ENCODE assay signal across 1 cellular context in the genomic region with DNA sequence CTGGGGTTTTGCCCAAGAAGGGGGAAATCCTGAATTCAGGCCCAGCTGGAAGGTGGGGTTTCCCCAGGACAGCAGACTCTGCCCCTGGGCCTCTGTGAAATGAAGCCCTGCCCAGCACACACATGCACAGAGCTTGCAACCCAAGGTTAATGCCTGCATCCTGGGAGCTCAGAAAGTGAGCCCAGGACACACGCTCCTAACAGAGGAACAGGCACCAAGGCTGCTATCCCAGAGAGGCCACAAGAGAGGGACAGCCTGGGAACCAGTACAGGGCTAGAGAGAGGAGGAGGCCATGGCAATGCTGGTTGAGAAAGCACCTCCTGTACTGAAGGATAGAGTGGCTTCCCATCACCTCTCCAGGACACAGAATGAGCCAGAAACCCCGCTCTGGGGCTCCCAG.
TF ChIP-seq lines count a peak whose summit lies in the region.

No MANE protein-coding gene starts in this region.

TF ChIP-seq in SK-N-SH, 30 proteins besides CTCF, POLR2A, EP300 and RAD21 (continued from another document):
- TF ChIP-seq, protein P1, sequence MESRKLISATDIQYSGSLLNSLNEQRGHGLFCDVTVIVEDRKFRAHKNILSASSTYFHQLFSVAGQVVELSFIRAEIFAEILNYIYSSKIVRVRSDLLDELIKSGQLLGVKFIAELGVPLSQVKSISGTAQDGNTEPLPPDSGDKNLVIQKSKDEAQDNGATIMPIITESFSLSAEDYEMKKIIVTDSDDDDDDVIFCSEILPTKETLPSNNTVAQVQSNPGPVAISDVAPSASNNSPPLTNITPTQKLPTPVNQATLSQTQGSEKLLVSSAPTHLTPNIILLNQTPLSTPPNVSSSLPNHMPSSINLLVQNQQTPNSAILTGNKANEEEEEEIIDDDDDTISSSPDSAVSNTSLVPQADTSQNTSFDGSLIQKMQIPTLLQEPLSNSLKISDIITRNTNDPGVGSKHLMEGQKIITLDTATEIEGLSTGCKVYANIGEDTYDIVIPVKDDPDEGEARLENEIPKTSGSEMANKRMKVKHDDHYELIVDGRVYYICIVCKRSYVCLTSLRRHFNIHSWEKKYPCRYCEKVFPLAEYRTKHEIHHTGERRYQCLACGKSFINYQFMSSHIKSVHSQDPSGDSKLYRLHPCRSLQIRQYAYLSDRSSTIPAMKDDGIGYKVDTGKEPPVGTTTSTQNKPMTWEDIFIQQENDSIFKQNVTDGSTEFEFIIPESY (IDR thresholded peaks at IDR 0.05; ENCODE audit: borderline replicate concordance, low read depth), result no peak
- TF ChIP-seq, protein P2, sequence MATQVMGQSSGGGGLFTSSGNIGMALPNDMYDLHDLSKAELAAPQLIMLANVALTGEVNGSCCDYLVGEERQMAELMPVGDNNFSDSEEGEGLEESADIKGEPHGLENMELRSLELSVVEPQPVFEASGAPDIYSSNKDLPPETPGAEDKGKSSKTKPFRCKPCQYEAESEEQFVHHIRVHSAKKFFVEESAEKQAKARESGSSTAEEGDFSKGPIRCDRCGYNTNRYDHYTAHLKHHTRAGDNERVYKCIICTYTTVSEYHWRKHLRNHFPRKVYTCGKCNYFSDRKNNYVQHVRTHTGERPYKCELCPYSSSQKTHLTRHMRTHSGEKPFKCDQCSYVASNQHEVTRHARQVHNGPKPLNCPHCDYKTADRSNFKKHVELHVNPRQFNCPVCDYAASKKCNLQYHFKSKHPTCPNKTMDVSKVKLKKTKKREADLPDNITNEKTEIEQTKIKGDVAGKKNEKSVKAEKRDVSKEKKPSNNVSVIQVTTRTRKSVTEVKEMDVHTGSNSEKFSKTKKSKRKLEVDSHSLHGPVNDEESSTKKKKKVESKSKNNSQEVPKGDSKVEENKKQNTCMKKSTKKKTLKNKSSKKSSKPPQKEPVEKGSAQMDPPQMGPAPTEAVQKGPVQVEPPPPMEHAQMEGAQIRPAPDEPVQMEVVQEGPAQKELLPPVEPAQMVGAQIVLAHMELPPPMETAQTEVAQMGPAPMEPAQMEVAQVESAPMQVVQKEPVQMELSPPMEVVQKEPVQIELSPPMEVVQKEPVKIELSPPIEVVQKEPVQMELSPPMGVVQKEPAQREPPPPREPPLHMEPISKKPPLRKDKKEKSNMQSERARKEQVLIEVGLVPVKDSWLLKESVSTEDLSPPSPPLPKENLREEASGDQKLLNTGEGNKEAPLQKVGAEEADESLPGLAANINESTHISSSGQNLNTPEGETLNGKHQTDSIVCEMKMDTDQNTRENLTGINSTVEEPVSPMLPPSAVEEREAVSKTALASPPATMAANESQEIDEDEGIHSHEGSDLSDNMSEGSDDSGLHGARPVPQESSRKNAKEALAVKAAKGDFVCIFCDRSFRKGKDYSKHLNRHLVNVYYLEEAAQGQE (IDR thresholded peaks at IDR 0.05; ENCODE audit: low read depth, low read length), result no peak
- TF ChIP-seq FOXJ3 (CRISPR knock-in tag; IDR thresholded peaks at IDR 0.05) (no peak), SMC3 (IDR thresholded peaks at IDR 0.05; ENCODE audit: low read depth, low read length) (no peak), TEAD4 (IDR thresholded peaks at IDR 0.05; ENCODE audit: borderline replicate concordance, insufficient read depth) (no peak), MEF2A (IDR thresholded peaks at IDR 0.05; ENCODE audit: borderline replicate concordance, low read depth) (no peak), GATA2 (CRISPR knock-in tag; IDR thresholded peaks at IDR 0.05) (no peak), RXRA (IDR thresholded peaks at IDR 0.05; ENCODE audit: borderline replicate concordance, low read depth) (no peak), SIN3A (IDR thresholded peaks at IDR 0.05; ENCODE audit: borderline replicate concordance, low read depth, low read length) (no peak), NRF1 (IDR thresholded peaks at IDR 0.05; ENCODE audit: low read depth, low read length) (no peak), RFX5 (IDR thresholded peaks at IDR 0.05; ENCODE audit: low read length) (no peak), YY1 (IDR thresholded peaks at IDR 0.05; ENCODE audit: low read depth) (no peak)
- TF ChIP-seq, protein P3, sequence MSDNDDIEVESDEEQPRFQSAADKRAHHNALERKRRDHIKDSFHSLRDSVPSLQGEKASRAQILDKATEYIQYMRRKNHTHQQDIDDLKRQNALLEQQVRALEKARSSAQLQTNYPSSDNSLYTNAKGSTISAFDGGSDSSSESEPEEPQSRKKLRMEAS (IDR thresholded peaks at IDR 0.05; ENCODE audit: low read depth), result no peak
- TF ChIP-seq, protein P4, sequence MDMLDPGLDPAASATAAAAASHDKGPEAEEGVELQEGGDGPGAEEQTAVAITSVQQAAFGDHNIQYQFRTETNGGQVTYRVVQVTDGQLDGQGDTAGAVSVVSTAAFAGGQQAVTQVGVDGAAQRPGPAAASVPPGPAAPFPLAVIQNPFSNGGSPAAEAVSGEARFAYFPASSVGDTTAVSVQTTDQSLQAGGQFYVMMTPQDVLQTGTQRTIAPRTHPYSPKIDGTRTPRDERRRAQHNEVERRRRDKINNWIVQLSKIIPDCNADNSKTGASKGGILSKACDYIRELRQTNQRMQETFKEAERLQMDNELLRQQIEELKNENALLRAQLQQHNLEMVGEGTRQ (IDR thresholded peaks at IDR 0.05; ENCODE audit: borderline replicate concordance, low read depth, low read length), result no peak
- TF ChIP-seq, protein P5, sequence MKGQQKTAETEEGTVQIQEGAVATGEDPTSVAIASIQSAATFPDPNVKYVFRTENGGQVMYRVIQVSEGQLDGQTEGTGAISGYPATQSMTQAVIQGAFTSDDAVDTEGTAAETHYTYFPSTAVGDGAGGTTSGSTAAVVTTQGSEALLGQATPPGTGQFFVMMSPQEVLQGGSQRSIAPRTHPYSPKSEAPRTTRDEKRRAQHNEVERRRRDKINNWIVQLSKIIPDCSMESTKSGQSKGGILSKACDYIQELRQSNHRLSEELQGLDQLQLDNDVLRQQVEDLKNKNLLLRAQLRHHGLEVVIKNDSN (IDR thresholded peaks at IDR 0.05; ENCODE audit: borderline replicate concordance, low read depth), result no peak
TF ChIP-seq in SK-N-SH: peak in this region for 0.
